In the genomic region with DNA sequence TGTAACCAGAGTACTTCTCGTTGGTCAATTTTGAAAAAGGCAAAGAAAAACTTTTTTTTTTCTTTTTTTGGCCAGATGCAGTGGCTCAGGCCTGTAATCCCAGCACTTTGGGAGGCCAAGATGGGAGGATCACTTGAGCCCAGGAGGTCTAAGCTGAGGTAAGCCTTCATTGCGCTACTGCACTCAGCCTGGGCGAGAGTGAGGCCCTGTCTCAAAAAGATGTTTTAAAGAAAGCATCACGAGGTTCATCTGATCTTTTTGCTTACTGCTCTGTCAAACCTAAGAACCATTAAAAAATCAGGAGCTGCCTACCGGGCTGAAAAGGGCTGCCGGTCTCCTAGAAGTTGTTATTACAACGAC, we compare ENCODE assay signal across 8 cellular contexts. TPM values are rescaled to one million over a fixed set of nuclear protein-coding genes. Genes with fewer than 3 reads are reported as not detected.
A peak's percentile ranks its signal among the peaks of the same experiment; 100 is the strongest.
DNase-seq lines count a peak whose midpoint lies in the region; ATAC-seq and TF ChIP-seq lines count a peak whose summit lies in the region.

No MANE protein-coding gene starts in this region.

- peaks cover 0 to 10% of the 10 kb centered on the region in 2 donors for H3K4me1 ChIP-seq in breast epithelium
- H3K4me1 ChIP-seq in mucosa of rectum (ENCODE audit: control insufficient read depth in 2 of 2, insufficient read depth in 2 of 2, low read length in 2 of 2) = peaks cover 6 to 12% of the 10 kb centered on the region in 2 donors

- H3K27me3 ChIP-seq in breast epithelium = no peaks in the 10 kb centered on the region
- no peaks in the 10 kb centered on the region for H3K27me3 ChIP-seq in mucosa of rectum (ENCODE audit: control insufficient read depth in 2 of 2, insufficient read depth in 2 of 2, low read length in 2 of 2)

- TF ChIP-seq CTCF in GM12865 (IDR thresholded peaks at IDR 0.05; ENCODE audit: insufficient read depth, low read depth, low read length, missing control alignments) = no peak
- TF ChIP-seq CTCF in breast epithelium (IDR thresholded peaks at IDR 0.05) = no peak

- H3K36me3 ChIP-seq in breast epithelium (no peaks in the 10 kb centered on the region), mucosa of rectum (ENCODE audit: control insufficient read depth in 2 of 2, insufficient read depth in 2 of 2, low read length in 2 of 2) (peaks cover 4 to 10% of the 10 kb centered on the region in 2 donors)

- ATAC-seq in HG03432 (IDR thresholded peaks at IDR 0.05; ENCODE audit: unreplicated experiment) (peak; percentile 2), HG03196 (IDR thresholded peaks at IDR 0.05; ENCODE audit: unreplicated experiment) (no peak)

- intact Hi-C loops in breast epithelium (cut with DNase I; ENCODE audit: low total_unique reads) = no loop called here

- H3K27ac ChIP-seq in breast epithelium (peak overlapping the region; percentile 94 to 96), mucosa of rectum (ENCODE audit: low read depth in 2 of 2, low read length in 2 of 2) (peak overlapping the region; percentile 93 to 95)

- TF ChIP-seq POLR2A in breast epithelium (IDR thresholded peaks at IDR 0.05) = no peak

- peak overlapping the region; percentile 88 to 96 for H3K9ac ChIP-seq in mucosa of rectum (ENCODE audit: low read depth in 1 of 2, low read length in 2 of 2)

- DNase-seq in GM12865 (ENCODE audit: low read depth) = no peak
- DNase-seq in breast epithelium (ENCODE audit: low spot score in 2 of 2) = no peak
- DNase-seq in DMS153 treated with DMSO at 0.1 percent for 48 hours (lab: John Stamatoyannopoulos, UW; ENCODE audit: unreplicated experiment) = no peak
- no peak for DNase-seq in GM03348 (ENCODE audit: low spot score)
- DNase-seq in inferior parietal cortex (ENCODE audit: extremely low spot score) = no peak

- peak overlapping the region; percentile 92 for H3K4me3 ChIP-seq in GM12865 (ENCODE audit: low read depth, low read length)
- H3K4me3 ChIP-seq in breast epithelium = peak overlapping the region; percentile 58 to 76 (median 62)
- peak overlapping the region; percentile 96 to 100 for H3K4me3 ChIP-seq in mucosa of rectum (ENCODE audit: low read length in 2 of 2)

- H3K9me3 ChIP-seq in breast epithelium (no peaks in the 10 kb centered on the region), mucosa of rectum (ENCODE audit: control insufficient read depth in 2 of 2, low read length in 2 of 2) (no peaks in the 10 kb centered on the region)

RNA-seq across cellular contexts. Expression of a gene that starts 0.6 kb away (rescaled TPM):
- 10 to 100 TPM; 20.3 to 27.4 (median 23.2) TPM for total RNA-seq in breast epithelium
